Comparison of ENCODE assay signal across 21 cellular contexts in the genomic region with DNA sequence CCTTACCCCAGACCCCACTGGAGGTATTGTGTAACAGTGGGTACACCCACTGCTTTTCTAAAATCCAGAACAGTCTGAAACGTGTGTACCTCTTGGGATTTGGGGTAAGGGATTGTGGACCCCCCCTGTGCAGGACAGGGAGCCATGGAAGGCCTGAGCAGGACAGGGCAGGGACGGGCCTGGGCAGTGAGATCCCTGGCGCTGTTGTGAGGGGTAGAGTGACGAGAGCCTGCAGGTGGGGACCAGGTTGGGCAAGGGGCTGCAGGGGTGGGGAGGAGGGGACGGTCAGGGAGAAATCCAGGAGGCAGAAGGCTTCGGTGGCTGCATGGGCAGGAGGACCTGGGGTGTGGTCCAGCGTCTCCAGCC. TPM values are rescaled to one million over a fixed set of nuclear protein-coding genes. Genes with fewer than 3 reads are reported as not detected.
DNase-seq lines count a peak whose midpoint lies in the region; ATAC-seq and TF ChIP-seq lines count a peak whose summit lies in the region.
"Had no signal": no experiment of that assay in that cellular context is flagged by ENCODE, and none has a peak within 500 bp of the region (broad histone marks: within the 10 kb centered on the region; RNA-seq: fewer than 3 reads in every experiment).

No MANE protein-coding gene starts in this region.

- no peak overlapping the region for H4K91ac ChIP-seq in neuronal stem cell (ENCODE audit: low read depth, low read length, poor library complexity)

- H3K27me3 Mint-ChIP-seq in activated CD8-positive, alpha-beta T cell treated with anti-CD3 and anti-CD28 coated beads, Interleukin-2, amount 10 ng/mL, durations not matched to agents 7 days and 5 days (ENCODE audit: low read depth): no peaks in the 10 kb centered on the region
- no peaks in the 10 kb centered on the region for H3K27me3 Mint-ChIP-seq in activated CD8-positive, alpha-beta T cell treated with anti-CD3 and anti-CD28 coated beads for 36 hours
- no peaks in the 10 kb centered on the region for H3K27me3 Mint-ChIP-seq in activated B cell treated with CpG ODN at 0.5 μM for 24 hours
- H3K27me3 Mint-ChIP-seq: CD4-positive, CD25-positive, alpha-beta regulatory T cell had no signal

- peak overlapping the region; percentile 25 for H3K27ac Mint-ChIP-seq in activated CD8-positive, alpha-beta T cell treated with anti-CD3 and anti-CD28 coated beads, Interleukin-2, amount 10 ng/mL, durations not matched to agents 7 days and 5 days
- H3K27ac Mint-ChIP-seq in activated CD8-positive, alpha-beta T cell treated with anti-CD3 and anti-CD28 coated beads for 36 hours: no peak overlapping the region
- H3K27ac Mint-ChIP-seq in activated B cell treated with CpG ODN at 0.5 μM for 24 hours: peak overlapping the region; percentile 5
- H3K27ac Mint-ChIP-seq: HFFc6 had no signal

- intact Hi-C loops in activated CD8-positive, alpha-beta T cell treated with anti-CD3 and anti-CD28 coated beads for 36 hours (cut with micrococcal nuclease): no loop called here
- intact Hi-C loops in activated B cell treated with CpG ODN at 0.5 μM for 24 hours (cut with micrococcal nuclease) (no loop called here), lower lobe of right lung (cut with DNase I) (no loop called here)

- no peak overlapping the region for H3K4me3 Mint-ChIP-seq in activated CD8-positive, alpha-beta T cell treated with anti-CD3 and anti-CD28 coated beads, Interleukin-2, amount 10 ng/mL, durations not matched to agents 7 days and 5 days
- H3K4me3 Mint-ChIP-seq in activated CD8-positive, alpha-beta T cell treated with anti-CD3 and anti-CD28 coated beads for 36 hours: no peak overlapping the region
- H3K4me3 Mint-ChIP-seq in activated B cell treated with CpG ODN at 0.5 μM for 24 hours: no peak overlapping the region
- H3K4me3 Mint-ChIP-seq: CD4-positive, CD25-positive, alpha-beta regulatory T cell; HFFc6 had no signal

- no peak overlapping the region for H2BK120ac ChIP-seq in neuronal stem cell (ENCODE audit: low read depth, low read length)

- peaks cover 3 to 9% of the 10 kb centered on the region in 2 donors for H3K9me3 ChIP-seq in neuronal stem cell (replicated peaks in 1 of 2; ENCODE audit: control insufficient read depth in 2 of 2, insufficient read depth in 1 of 2, low read depth in 1 of 2, low read length in 2 of 2)
- no peaks in the 10 kb centered on the region for H3K9me3 ChIP-seq in lower lobe of right lung
- H3K9me3 ChIP-seq in SJCRH30 (replicated peaks): no peaks in the 10 kb centered on the region
- H3K9me3 ChIP-seq: HAP-1 had no signal

- H2BK15ac ChIP-seq in neuronal stem cell (ENCODE audit: low read length): no peak overlapping the region

- no peak overlapping the region for H2BK5ac ChIP-seq in neuronal stem cell (ENCODE audit: low read length)

- H3K9ac ChIP-seq in neuronal stem cell (ENCODE audit: low read depth, low read length, poor library complexity): no peak overlapping the region
- H3K9ac ChIP-seq: BLaER1 treated with 17β-estradiol and CSF1 and Interleukin-3, amounts not matched to agents 10 nM and 100 nM had no signal

- H3K4me2 ChIP-seq in neuronal stem cell (ENCODE audit: insufficient read depth, low read length, poor library complexity, severe bottlenecking): no peak overlapping the region

- H3K27me3 ChIP-seq in neuronal stem cell (ENCODE audit: control insufficient read depth in 3 of 3, insufficient read depth in 3 of 3, low read depth in 1 of 3, low read length in 3 of 3) (no peaks in the 10 kb centered on the region), lower lobe of right lung (ENCODE audit: low read depth) (no peaks in the 10 kb centered on the region), SJCRH30 (no peaks in the 10 kb centered on the region)
- H3K27me3 ChIP-seq: BLaER1 treated with 17β-estradiol and CSF1 and Interleukin-3, amounts not matched to agents 10 nM and 100 nM had no signal

- no CpG with 5 or more reads among the region's 7 CpGs for WGBS in neuronal stem cell (ENCODE audit: extremely low coverage in 2 of 2, insufficient read length in 2 of 2, insufficient replicate concordance in 1 of 2), 2 donors

- no peak overlapping the region for H2AFZ ChIP-seq in neuronal stem cell (ENCODE audit: low read length)

- H4K8ac ChIP-seq in neuronal stem cell (ENCODE audit: low read depth, low read length): no peak overlapping the region

- H3K36me3 ChIP-seq in neuronal stem cell (replicated peaks in 1 of 2; ENCODE audit: control insufficient read depth in 2 of 2, insufficient read depth in 2 of 2, low read length in 2 of 2) (peaks cover 31 to 80% of the 10 kb centered on the region in 2 donors), lower lobe of right lung (peaks cover 37% of the 10 kb centered on the region), SJCRH30 (no peaks in the 10 kb centered on the region; the same call in none of the 2 replicates)

- no peak overlapping the region for H3K27ac ChIP-seq in neuronal stem cell (replicated peaks; ENCODE audit: low read length)
- H3K27ac ChIP-seq in lower lobe of right lung: no peak overlapping the region
- H3K27ac ChIP-seq in SJCRH30: no peak overlapping the region
- H3K27ac ChIP-seq: 22Rv1, HL-60 had no signal

- H3K23ac ChIP-seq in neuronal stem cell (ENCODE audit: low read depth, low read length, poor library complexity): no peak overlapping the region

- H2BK12ac ChIP-seq in neuronal stem cell (ENCODE audit: low read length): no peak overlapping the region

- peak overlapping the region; percentile 11 for H3K18ac ChIP-seq in neuronal stem cell (ENCODE audit: low read length)

- peaks cover 7% of the 10 kb centered on the region for H3K4me1 Mint-ChIP-seq in activated CD8-positive, alpha-beta T cell treated with anti-CD3 and anti-CD28 coated beads, Interleukin-2, amount 10 ng/mL, durations not matched to agents 7 days and 5 days (ENCODE audit: low read depth)
- H3K4me1 Mint-ChIP-seq in activated CD8-positive, alpha-beta T cell treated with anti-CD3 and anti-CD28 coated beads for 36 hours (ENCODE audit: low read depth): no peaks in the 10 kb centered on the region
- H3K4me1 Mint-ChIP-seq in activated B cell treated with CpG ODN at 0.5 μM for 24 hours: peaks cover 39% of the 10 kb centered on the region

- H3K14ac ChIP-seq in neuronal stem cell (ENCODE audit: low read length): peak overlapping the region; percentile 17

- no peak for TF ChIP-seq CTCF in activated CD8-positive, alpha-beta T cell treated with anti-CD3 and anti-CD28 coated beads for 36 hours (IDR thresholded peaks at IDR 0.05)
- TF ChIP-seq CTCF in activated B cell treated with CpG ODN at 0.5 μM for 24 hours (IDR thresholded peaks at IDR 0.05) (no peak), GM13976 (IDR thresholded peaks at IDR 0.05; ENCODE audit: borderline replicate concordance, control extremely low read depth, extremely low read depth, insufficient read depth, missing control alignments) (no peak), lower lobe of right lung (IDR thresholded peaks at IDR 0.05) (no peak)

- no peak for DNase-seq in activated CD8-positive, alpha-beta T cell treated with anti-CD3 and anti-CD28 coated beads, Interleukin-2, amount 10 ng/mL, durations not matched to agents 7 days and 5 days
- no peak for DNase-seq in activated CD8-positive, alpha-beta T cell treated with anti-CD3 and anti-CD28 coated beads for 36 hours
- DNase-seq in activated B cell treated with CpG ODN at 0.5 μM for 24 hours: no peak
- no peak for DNase-seq in neuronal stem cell (ENCODE audit: low spot score)
- no peak for DNase-seq in GM13976 (ENCODE audit: low spot score)
- DNase-seq in lower lobe of right lung: no peak
- no peak for DNase-seq in SJCRH30
- DNase-seq in activated T-cell treated with anti-CD3 and anti-CD28 coated beads, Interleukin-2, amount 50 U/mL, for 48 hours: no peak
- DNase-seq: AML-193; Calu3; CD4-positive, CD25-positive, alpha-beta regulatory T cell; DMS 273 treated with DMSO at 0.1 percent for 48 hours; GOT3; HFFc6; KBM-7 had no signal

- H3K36me3 Mint-ChIP-seq in activated CD8-positive, alpha-beta T cell treated with anti-CD3 and anti-CD28 coated beads, Interleukin-2, amount 10 ng/mL, durations not matched to agents 7 days and 5 days (ENCODE audit: low read depth): peaks cover 7% of the 10 kb centered on the region
- H3K36me3 Mint-ChIP-seq in activated CD8-positive, alpha-beta T cell treated with anti-CD3 and anti-CD28 coated beads for 36 hours (ENCODE audit: low read depth): peaks cover 12% of the 10 kb centered on the region
- peaks cover 14% of the 10 kb centered on the region for H3K36me3 Mint-ChIP-seq in activated B cell treated with CpG ODN at 0.5 μM for 24 hours (ENCODE audit: low read depth)

- POLR2A ChIA-PET in activated CD8-positive, alpha-beta T cell treated with anti-CD3 and anti-CD28 coated beads, Interleukin-2, amount 10 ng/mL, durations not matched to agents 7 days and 5 days (lab: Charles Lee): no interaction called here
- POLR2A ChIA-PET in activated CD8-positive, alpha-beta T cell treated with anti-CD3 and anti-CD28 coated beads for 36 hours (lab: Charles Lee): no interaction called here
- POLR2A ChIA-PET in activated B cell treated with CpG ODN at 0.5 μM for 24 hours (lab: Charles Lee): no interaction called here

- H3K4me3 ChIP-seq in neuronal stem cell (ENCODE audit: low read length in 2 of 2): no peak overlapping the region
- no peak overlapping the region for H3K4me3 ChIP-seq in lower lobe of right lung
- H3K4me3 ChIP-seq in SJCRH30: no peak overlapping the region
- H3K4me3 ChIP-seq: BLaER1 treated with 17β-estradiol and CSF1 and Interleukin-3, amounts not matched to agents 10 nM and 100 nM; GM12878; HAP-1 had no signal

- ATAC-seq in activated CD8-positive, alpha-beta T cell treated with anti-CD3 and anti-CD28 coated beads, Interleukin-2, amount 10 ng/mL, durations not matched to agents 7 days and 5 days: no peak
- ATAC-seq in activated CD8-positive, alpha-beta T cell treated with anti-CD3 and anti-CD28 coated beads for 36 hours: no peak
- ATAC-seq in activated B cell treated with CpG ODN at 0.5 μM for 24 hours (ENCODE audit: low read depth): no peak
- ATAC-seq in lower lobe of right lung: no peak
- ATAC-seq: GM12878 had no signal

- H3K79me1 ChIP-seq in neuronal stem cell (ENCODE audit: low read depth, low read length): peaks cover 2% of the 10 kb centered on the region

- H3K4me1 ChIP-seq in neuronal stem cell (ENCODE audit: control insufficient read depth in 2 of 2, insufficient read depth in 1 of 2, low read depth in 1 of 2, low read length in 2 of 2) (peaks cover 2% of the 10 kb centered on the region in 2 donors), lower lobe of right lung (no peaks in the 10 kb centered on the region), SJCRH30 (no peaks in the 10 kb centered on the region)
- H3K4me1 ChIP-seq: HAP-1 had no signal

- CTCF ChIA-PET in activated CD8-positive, alpha-beta T cell treated with anti-CD3 and anti-CD28 coated beads, Interleukin-2, amount 10 ng/mL, durations not matched to agents 7 days and 5 days (lab: Charles Lee): no interaction called here
- CTCF ChIA-PET in activated CD8-positive, alpha-beta T cell treated with anti-CD3 and anti-CD28 coated beads for 36 hours (lab: Charles Lee): interaction anchor here (1.0 kb wide), 1 partner anchor 327 kb away, joined by 3 read pairs; no protein-coding TSS in a partner anchor
- CTCF ChIA-PET in activated B cell treated with CpG ODN at 0.5 μM for 24 hours (lab: Charles Lee): no interaction called here

- no peak overlapping the region for H2AK5ac ChIP-seq in neuronal stem cell (ENCODE audit: low read depth, low read length)

- H3K4ac ChIP-seq in neuronal stem cell (ENCODE audit: low read length): no peak overlapping the region

- no peaks in the 10 kb centered on the region for H3K9me3 Mint-ChIP-seq in activated CD8-positive, alpha-beta T cell treated with anti-CD3 and anti-CD28 coated beads, Interleukin-2, amount 10 ng/mL, durations not matched to agents 7 days and 5 days (ENCODE audit: insufficient read depth)
- H3K9me3 Mint-ChIP-seq in activated CD8-positive, alpha-beta T cell treated with anti-CD3 and anti-CD28 coated beads for 36 hours: no peaks in the 10 kb centered on the region
- no peaks in the 10 kb centered on the region for H3K9me3 Mint-ChIP-seq in activated B cell treated with CpG ODN at 0.5 μM for 24 hours
- H3K9me3 Mint-ChIP-seq: CD4-positive, CD25-positive, alpha-beta regulatory T cell; HFFc6 had no signal

- in situ Hi-C loops in GM13976 (cut with MboI; ENCODE audit: low sequenced_read_pairs, unreplicated experiment): no loop called here

RNA-seq across cellular contexts. Expression of a gene that starts 28.6 kb away (rescaled TPM):
- total RNA-seq in activated CD8-positive, alpha-beta T cell treated with anti-CD3 and anti-CD28 coated beads, Interleukin-2, amount 10 ng/mL, durations not matched to agents 7 days and 5 days: not detected
- total RNA-seq in activated CD8-positive, alpha-beta T cell treated with anti-CD3 and anti-CD28 coated beads for 36 hours: not detected
- total RNA-seq in activated B cell treated with CpG ODN at 0.5 μM for 24 hours (1.00 and 2.4 TPM in 2 replicates), lower lobe of right lung (not detected)
- polyA plus RNA-seq in neuronal stem cell (2013, experiment 1 of 2): 41.6 TPM
- polyA plus RNA-seq in neuronal stem cell (2013, experiment 2 of 2): 43.2 TPM
- not detected in 2 replicates for total RNA-seq in SJCRH30 (2014; rRNA removed; shearing (Covaris generic))
- total RNA-seq: A673; CD4-positive, CD25-positive, alpha-beta regulatory T cell; GM12878 had no signal

RNA-seq across cellular contexts. Expression of a gene that starts 36.1 kb away (rescaled TPM):
- 1 to 10 TPM; 5.0 to 5.9 TPM for total RNA-seq in activated CD8-positive, alpha-beta T cell treated with anti-CD3 and anti-CD28 coated beads, Interleukin-2, amount 10 ng/mL, durations not matched to agents 7 days and 5 days
- total RNA-seq in activated CD8-positive, alpha-beta T cell treated with anti-CD3 and anti-CD28 coated beads for 36 hours: 1 to 10 TPM; 7.0 to 8.0 TPM
- 13.0 and 15.1 TPM in 2 replicates for total RNA-seq in activated B cell treated with CpG ODN at 0.5 μM for 24 hours
- 11.4 TPM for polyA plus RNA-seq in neuronal stem cell (2013, experiment 1 of 2)
- polyA plus RNA-seq in neuronal stem cell (2013, experiment 2 of 2): 12.1 TPM
- total RNA-seq in lower lobe of right lung: 16.4 TPM
- 18.9 and 19.9 TPM in 2 replicates for total RNA-seq in SJCRH30 (2014; rRNA removed; shearing (Covaris generic))

RNA-seq across cellular contexts. Expression of a gene that starts 48.4 kb away (rescaled TPM):
- under 1 TPM in 1 of 2 experiments, not detected in 1; 0.37 TPM for total RNA-seq in activated CD8-positive, alpha-beta T cell treated with anti-CD3 and anti-CD28 coated beads, Interleukin-2, amount 10 ng/mL, durations not matched to agents 7 days and 5 days
- total RNA-seq in activated CD8-positive, alpha-beta T cell treated with anti-CD3 and anti-CD28 coated beads for 36 hours: 1 to 10 TPM; 3.0 to 3.2 TPM
- total RNA-seq in activated B cell treated with CpG ODN at 0.5 μM for 24 hours: not detected in 2 replicates
- 0.61 TPM for polyA plus RNA-seq in neuronal stem cell (2013, experiment 1 of 2)
- polyA plus RNA-seq in neuronal stem cell (2013, experiment 2 of 2): 0.79 TPM
- not detected for total RNA-seq in lower lobe of right lung
- total RNA-seq in SJCRH30 (2014; rRNA removed; shearing (Covaris generic)): 0.85 TPM in 1 of 2 replicates, not detected in the other
- total RNA-seq: CD4-positive, CD25-positive, alpha-beta regulatory T cell had no signal
- polyA plus RNA-seq: CD4-positive, CD25-positive, alpha-beta regulatory T cell had no signal

RNA-seq across cellular contexts. Expression of a gene that starts 59.1 kb away (rescaled TPM):
- 10 to 100 TPM; 48.2 to 52.7 TPM for total RNA-seq in activated CD8-positive, alpha-beta T cell treated with anti-CD3 and anti-CD28 coated beads, Interleukin-2, amount 10 ng/mL, durations not matched to agents 7 days and 5 days
- 10 to 100 TPM; 39.1 to 42.4 TPM for total RNA-seq in activated CD8-positive, alpha-beta T cell treated with anti-CD3 and anti-CD28 coated beads for 36 hours
- total RNA-seq in activated B cell treated with CpG ODN at 0.5 μM for 24 hours (22.7 and 25.9 TPM in 2 replicates), lower lobe of right lung (13.4 TPM)
- polyA plus RNA-seq in neuronal stem cell (2013, experiment 1 of 2): 134 TPM
- polyA plus RNA-seq in neuronal stem cell (2013, experiment 2 of 2): 128 TPM
- 62.5 and 65.6 TPM in 2 replicates for total RNA-seq in SJCRH30 (2014; rRNA removed; shearing (Covaris generic))

RNA-seq across cellular contexts. Expression of a gene that starts 59.6 kb away (rescaled TPM):
- under 1 TPM; 0.44 to 0.55 TPM for total RNA-seq in activated CD8-positive, alpha-beta T cell treated with anti-CD3 and anti-CD28 coated beads, Interleukin-2, amount 10 ng/mL, durations not matched to agents 7 days and 5 days
- under 1 TPM; 0.38 to 0.49 TPM for total RNA-seq in activated CD8-positive, alpha-beta T cell treated with anti-CD3 and anti-CD28 coated beads for 36 hours
- 0.20 and 0.33 TPM in 2 replicates for total RNA-seq in activated B cell treated with CpG ODN at 0.5 μM for 24 hours
- polyA plus RNA-seq in neuronal stem cell (2013, experiment 1 of 2): 2.2 TPM
- polyA plus RNA-seq in neuronal stem cell (2013, experiment 2 of 2): 2.0 TPM
- total RNA-seq in lower lobe of right lung: 0.71 TPM
- total RNA-seq in SJCRH30 (2014; rRNA removed; shearing (Covaris generic)): 0.73 and 1.9 TPM in 2 replicates
- total RNA-seq: CD4-positive, CD25-positive, alpha-beta regulatory T cell had no signal
